ENCODE assay signal across 27 cellular contexts in the genomic region with DNA sequence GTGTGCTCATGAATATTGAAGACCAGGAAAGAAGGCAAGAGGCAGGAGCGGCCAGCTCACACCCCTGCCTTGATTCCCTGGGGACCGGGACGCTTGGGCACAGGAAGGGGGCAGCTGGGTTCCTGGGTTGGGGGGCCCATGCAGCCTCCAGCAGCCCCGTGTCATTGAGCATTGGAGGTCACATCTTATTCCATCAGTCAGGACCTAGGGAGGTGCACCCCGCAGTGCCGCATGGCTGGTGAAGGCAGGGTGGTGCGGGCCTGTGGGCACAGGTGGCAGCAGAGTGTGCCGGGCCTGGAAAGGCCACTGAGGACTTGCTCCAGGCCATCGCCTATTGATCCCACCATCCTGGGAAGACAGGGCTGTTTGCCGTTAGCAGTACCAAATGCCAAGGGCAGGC.
"Had no signal": no experiment of that assay in that cellular context is flagged by ENCODE, and none has a peak within 500 bp of the region (broad histone marks: within the 10 kb centered on the region; RNA-seq: fewer than 3 reads in every experiment).

No MANE protein-coding gene starts in this region.

- H3K9me3 Mint-ChIP-seq: immature natural killer cell; mesothelial cell of epicardium; natural killer cell; nephron progenitor cell; stimulated activated naive B cell treated with anti-CD40 and anti-IgM and Interleukin-4, amounts not matched to agents 10 μg/mL and 1 μg/mL and 100 μg/mL, for 72 hours had no signal

- ATAC-seq: left cardiac atrium; left lobe of liver; lower lobe of right lung; stimulated activated naive B cell treated with anti-CD40 and anti-IgM and Interleukin-4, amounts not matched to agents 10 μg/mL and 1 μg/mL and 100 μg/mL, for 72 hours; stimulated activated naive CD8-positive, alpha-beta T cell treated with anti-CD3 and anti-CD28 coated beads, Interleukin-15, Interleukin-2, amounts not matched to agents 100 U/mL and 50 U/mL, for 24 hours had no signal

- H3K36me3 ChIP-seq: lower lobe of right lung, neural progenitor cell, ovary, right atrium auricular region, right lobe of liver, stomach, thyroid gland, transverse colon, uterus had no signal

- FAIRE-seq: islet of Langerhans had no signal

- H3K4me3 ChIP-seq: lower lobe of right lung, neural progenitor cell, ovary, right atrium auricular region, right lobe of liver, skin epidermis, stomach, testis, thyroid gland, transverse colon, uterus had no signal

- H3K27ac Mint-ChIP-seq: immature natural killer cell, naive B cell, natural killer cell, nephron progenitor cell, neural progenitor cell, progenitor cell of endocrine pancreas had no signal

- DNase-seq: immature natural killer cell; kidney glomerular epithelial cell; left cardiac atrium; lower lobe of right lung; naive B cell; natural killer cell; nephron progenitor cell; ovary; right lobe of liver; stimulated activated CD4-positive, alpha-beta T cell treated with anti-CD3 and anti-CD28 coated beads, Interleukin-12 subunit alpha, Interleukin-12 subunit beta, amount 100 ng/mL, for 4 hours; stimulated activated CD4-positive, alpha-beta T cell treated with anti-CD3 and anti-CD28 coated beads, Interleukin-15, amount 100 ng/mL, for 24 hours; stimulated activated CD4-positive, alpha-beta T cell treated with anti-CD3 and anti-CD28 coated beads, Interleukin-2, amount 100 ng/mL, for 24 hours; stimulated activated CD4-positive, alpha-beta T cell treated with anti-CD3 and anti-CD28 coated beads, Interleukin-4, amount 100 ng/mL, for 1 hour; stimulated activated naive B cell treated with anti-CD40 and anti-IgM and Interleukin-4, amounts not matched to agents 10 μg/mL and 1 μg/mL and 100 μg/mL, for 72 hours; stimulated activated naive CD8-positive, alpha-beta T cell treated with anti-CD3 and anti-CD28 coated beads, Interleukin-15, Interleukin-2, amounts not matched to agents 100 U/mL and 50 U/mL, for 24 hours; stomach; testis; thyroid gland; transverse colon; uterus had no signal

- H3K27me3 ChIP-seq: neural progenitor cell, ovary, right atrium auricular region, right lobe of liver, testis, thyroid gland, transverse colon, uterus had no signal

- H3K36me3 Mint-ChIP-seq: immature natural killer cell; mesothelial cell of epicardium; naive B cell; natural killer cell; neural progenitor cell; stimulated activated naive B cell treated with anti-CD40 and anti-IgM and Interleukin-4, amounts not matched to agents 10 μg/mL and 1 μg/mL and 100 μg/mL, for 72 hours had no signal

- H3K9me3 ChIP-seq: ovary, right lobe of liver, testis, thyroid gland, transverse colon, uterus had no signal

- H3K9ac ChIP-seq: neural progenitor cell had no signal

- H3K4me1 Mint-ChIP-seq: immature natural killer cell; natural killer cell; stimulated activated naive B cell treated with anti-CD40 and anti-IgM and Interleukin-4, amounts not matched to agents 10 μg/mL and 1 μg/mL and 100 μg/mL, for 72 hours had no signal

- H3K4me3 Mint-ChIP-seq: immature natural killer cell; mesothelial cell of epicardium; naive B cell; natural killer cell; nephron progenitor cell; neural progenitor cell; stimulated activated naive B cell treated with anti-CD40 and anti-IgM and Interleukin-4, amounts not matched to agents 10 μg/mL and 1 μg/mL and 100 μg/mL, for 72 hours had no signal

- H2AFZ ChIP-seq: neural progenitor cell had no signal

- H3K4me1 ChIP-seq: lower lobe of right lung, right lobe of liver, stomach, thyroid gland, transverse colon, uterus had no signal

- H3K27ac ChIP-seq: lower lobe of right lung, neural progenitor cell, ovary, right atrium auricular region, right lobe of liver, skin epidermis, stomach, testis, thyroid gland, transverse colon, uterus had no signal
